10 cellular contexts compared by ENCODE assay signal in the genomic region with DNA sequence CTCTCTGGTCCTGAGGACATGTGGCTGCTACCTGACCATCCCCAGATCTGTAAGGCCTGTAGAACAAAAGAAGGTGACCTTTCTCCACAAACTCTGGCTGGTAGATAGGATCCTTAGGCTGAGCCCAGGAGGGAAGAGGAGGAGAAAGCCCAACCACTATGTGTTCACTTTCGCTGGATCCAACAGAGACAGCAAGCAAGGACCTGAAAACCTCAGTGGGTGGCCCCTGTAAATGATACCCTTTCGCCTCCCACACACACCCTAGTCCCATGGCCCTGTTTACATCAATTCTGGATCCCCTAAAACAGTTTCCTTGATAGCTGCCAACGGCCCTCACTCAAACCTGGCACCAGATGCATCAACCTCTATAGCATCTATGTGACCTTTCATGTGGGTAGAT. TPM values are rescaled to one million over a fixed set of nuclear protein-coding genes. Genes with fewer than 3 reads are reported as not detected.
A peak's percentile ranks its signal among the peaks of the same experiment; 100 is the strongest.
DNase-seq lines count a peak whose midpoint lies in the region; ATAC-seq and TF ChIP-seq lines count a peak whose summit lies in the region.
"Had no signal": no experiment of that assay in that cellular context is flagged by ENCODE, and none has a peak within 500 bp of the region (broad histone marks: within the 10 kb centered on the region; RNA-seq: fewer than 3 reads in every experiment).

No MANE protein-coding gene starts in this region.

- H3K79me1 ChIP-seq in neuronal stem cell (ENCODE audit: low read depth, low read length), result peaks cover 4% of the 10 kb centered on the region

- H2AFZ ChIP-seq in neuronal stem cell (ENCODE audit: low read length), result no peak overlapping the region

- no peaks in the 10 kb centered on the region for H3K27me3 Mint-ChIP-seq in Caco-2 (ENCODE audit: insufficient read depth, unreplicated experiment)
- no peaks in the 10 kb centered on the region for H3K27me3 Mint-ChIP-seq in activated naive CD8-positive, alpha-beta T cell treated with anti-CD3 and anti-CD28 coated beads for 36 hours

- no peak overlapping the region for H3K23ac ChIP-seq in neuronal stem cell (ENCODE audit: low read depth, low read length, poor library complexity)

- H3K4me1 ChIP-seq in Caco-2, result peaks cover 46% of the 10 kb centered on the region
- peaks cover 3 to 10% of the 10 kb centered on the region in 2 donors for H3K4me1 ChIP-seq in neuronal stem cell (ENCODE audit: control insufficient read depth in 2 of 2, insufficient read depth in 1 of 2, low read depth in 1 of 2, low read length in 2 of 2)

- DNase-seq in Caco-2 (no peak), neuronal stem cell (ENCODE audit: low spot score) (no peak), H4 (ENCODE audit: low spot score) (no peak), NCI-H1105 treated with DMSO at 0.1 percent for 48 hours (lab: John Stamatoyannopoulos, UW) (no peak)
- DNase-seq in activated naive CD8-positive, alpha-beta T cell treated with anti-CD3 and anti-CD28 coated beads for 36 hours, result no peak
- DNase-seq: SJCRH30 had no signal

- peaks cover 34% of the 10 kb centered on the region for H3K4me1 Mint-ChIP-seq in Caco-2 (ENCODE audit: low read depth, unreplicated experiment)
- peaks cover 80% of the 10 kb centered on the region for H3K4me1 Mint-ChIP-seq in activated naive CD8-positive, alpha-beta T cell treated with anti-CD3 and anti-CD28 coated beads for 36 hours

- H3K4me3 Mint-ChIP-seq in Caco-2 (ENCODE audit: unreplicated experiment), result no peak overlapping the region
- peak overlapping the region; percentile 19 for H3K4me3 Mint-ChIP-seq in activated naive CD8-positive, alpha-beta T cell treated with anti-CD3 and anti-CD28 coated beads for 36 hours

- CTCF ChIA-PET in Caco-2 (lab: Charles Lee), result interaction anchor here (0.5 to 0.8 kb wide), 2 partner anchors 15 to 40 kb away, joined by 3 to 5 read pairs; no protein-coding TSS in a partner anchor

- H3K27me3 ChIP-seq in Caco-2 (replicated peaks; ENCODE audit: control insufficient read depth, insufficient read depth, low read length), result no peaks in the 10 kb centered on the region
- H3K27me3 ChIP-seq in neuronal stem cell (ENCODE audit: control insufficient read depth in 3 of 3, insufficient read depth in 3 of 3, low read depth in 1 of 3, low read length in 3 of 3), result no peaks in the 10 kb centered on the region
- H3K27me3 ChIP-seq: esophagus muscularis mucosa, SJCRH30 had no signal

- H2BK15ac ChIP-seq in neuronal stem cell (ENCODE audit: low read length), result no peak overlapping the region

- H3K27ac ChIP-seq in neuronal stem cell (replicated peaks; ENCODE audit: low read length), result no peak overlapping the region
- H3K27ac ChIP-seq: esophagus muscularis mucosa, SJCRH30 had no signal

- TF ChIP-seq CTCF in Caco-2 (IDR thresholded peaks at IDR 0.05; ENCODE audit: insufficient read depth in 1 of 2, low read depth in 1 of 2, low read length in 1 of 2, severe bottlenecking in 1 of 2, unreplicated experiment in 1 of 2), result no peak

- no peak overlapping the region for H3K14ac ChIP-seq in neuronal stem cell (ENCODE audit: low read length)

- H3K9ac ChIP-seq in neuronal stem cell (ENCODE audit: low read depth, low read length, poor library complexity), result no peak overlapping the region

- POLR2A ChIA-PET in Caco-2 (lab: Charles Lee), result no interaction called here

- no TSS peak for BruUV-seq in Caco-2 (replicated peaks; lab: Mats Ljungman, UMichigan)

- ATAC-seq in HG02759 (IDR thresholded peaks at IDR 0.05; ENCODE audit: unreplicated experiment), result peak; percentile 11
- ATAC-seq in GM21576 (IDR thresholded peaks at IDR 0.05; ENCODE audit: unreplicated experiment), result no peak
- ATAC-seq: HepG2 had no signal

- peak overlapping the region; percentile 62 for H2BK5ac ChIP-seq in neuronal stem cell (ENCODE audit: low read length)

- H3K18ac ChIP-seq in neuronal stem cell (ENCODE audit: low read length), result no peak overlapping the region

- H3K36me3 ChIP-seq in Caco-2 (ENCODE audit: control insufficient read depth, insufficient read depth, low read length) (no peaks in the 10 kb centered on the region), neuronal stem cell (replicated peaks in 1 of 2; ENCODE audit: control insufficient read depth in 2 of 2, insufficient read depth in 2 of 2, low read length in 2 of 2) (peaks cover 0 to 9% of the 10 kb centered on the region in 2 donors)
- H3K36me3 ChIP-seq: esophagus muscularis mucosa, SJCRH30 had no signal

- H3K4ac ChIP-seq in neuronal stem cell (ENCODE audit: low read length), result no peak overlapping the region

- no peak overlapping the region for H2BK120ac ChIP-seq in neuronal stem cell (ENCODE audit: low read depth, low read length)

- H2BK12ac ChIP-seq in neuronal stem cell (ENCODE audit: low read length), result no peak overlapping the region

- H3K4me3 ChIP-seq in Caco-2 (ENCODE audit: low read depth, low read length) (no peak overlapping the region), neuronal stem cell (ENCODE audit: low read length in 2 of 2) (no peak overlapping the region)
- H3K4me3 ChIP-seq: esophagus muscularis mucosa, SJCRH30 had no signal

- H3K4me2 ChIP-seq in neuronal stem cell (ENCODE audit: insufficient read depth, low read length, poor library complexity, severe bottlenecking), result no peak overlapping the region

- intact Hi-C loops in Caco-2 (cut with micrococcal nuclease; ENCODE audit: unreplicated experiment), result no loop called here

- peak overlapping the region; percentile 55 for H3K27ac Mint-ChIP-seq in Caco-2 (ENCODE audit: unreplicated experiment)
- H3K27ac Mint-ChIP-seq in activated naive CD8-positive, alpha-beta T cell treated with anti-CD3 and anti-CD28 coated beads for 36 hours, result peak overlapping the region; percentile 92

- H2AK5ac ChIP-seq in neuronal stem cell (ENCODE audit: low read depth, low read length), result no peak overlapping the region

- H3K9me3 ChIP-seq in Caco-2 (no peaks in the 10 kb centered on the region), neuronal stem cell (replicated peaks in 1 of 2; ENCODE audit: control insufficient read depth in 2 of 2, insufficient read depth in 1 of 2, low read depth in 1 of 2, low read length in 2 of 2) (no peaks in the 10 kb centered on the region)
- H3K9me3 ChIP-seq: esophagus muscularis mucosa, SJCRH30 had no signal

- no peaks in the 10 kb centered on the region for H3K9me3 Mint-ChIP-seq in Caco-2 (ENCODE audit: unreplicated experiment)
- no peaks in the 10 kb centered on the region for H3K9me3 Mint-ChIP-seq in activated naive CD8-positive, alpha-beta T cell treated with anti-CD3 and anti-CD28 coated beads for 36 hours

- no peak overlapping the region for H4K8ac ChIP-seq in neuronal stem cell (ENCODE audit: low read depth, low read length)

- no peak overlapping the region for H4K91ac ChIP-seq in neuronal stem cell (ENCODE audit: low read depth, low read length, poor library complexity)

- H3K36me3 Mint-ChIP-seq in Caco-2 (ENCODE audit: insufficient read depth, unreplicated experiment), result peaks cover 47% of the 10 kb centered on the region
- peaks cover 38% of the 10 kb centered on the region for H3K36me3 Mint-ChIP-seq in activated naive CD8-positive, alpha-beta T cell treated with anti-CD3 and anti-CD28 coated beads for 36 hours

- no CpG with 5 or more reads among the region's 3 CpGs for WGBS in neuronal stem cell (ENCODE audit: extremely low coverage in 2 of 2, insufficient read length in 2 of 2, insufficient replicate concordance in 1 of 2), 2 donors

RNA-seq across cellular contexts. Expression of a gene that starts 22.4 kb away (rescaled TPM):
- total RNA-seq in Caco-2 (2022), result 52.7 and 60.8 TPM in 2 replicates
- 10 to 100 TPM; 48.8 to 55.4 TPM for total RNA-seq in activated naive CD8-positive, alpha-beta T cell treated with anti-CD3 and anti-CD28 coated beads for 36 hours
- polyA plus RNA-seq in neuronal stem cell (2013, experiment 1 of 2), result 56.1 TPM
- polyA plus RNA-seq in neuronal stem cell (2013, experiment 2 of 2), result 55.5 TPM
- total RNA-seq in H4 (2014; rRNA removed; shearing (Covaris generic)), result 15.1 and 16.0 TPM in 2 replicates

RNA-seq across cellular contexts. Expression of a gene that starts 25.3 kb away (rescaled TPM):
- total RNA-seq in Caco-2 (2022), result 62.4 and 76.9 TPM in 2 replicates
- total RNA-seq in activated naive CD8-positive, alpha-beta T cell treated with anti-CD3 and anti-CD28 coated beads for 36 hours, result 10 to 100 TPM; 63.1 to 67.4 TPM
- polyA plus RNA-seq in neuronal stem cell (2013, experiment 1 of 2), result 5.9 TPM
- polyA plus RNA-seq in neuronal stem cell (2013, experiment 2 of 2), result 6.2 TPM
- total RNA-seq in H4 (2014; rRNA removed; shearing (Covaris generic)), result 3.3 and 4.0 TPM in 2 replicates

Comparison
In these comparisons a context has a peak if more than half of its experiments do, and no peak if none do; other contexts are left out.
1. RNA of a gene that starts 25.3 kb away (total RNA-seq): 63.1 to 67.4 TPM in activated naive CD8-positive, alpha-beta T cell treated with anti-CD3 and anti-CD28 coated beads for 36 hours and 62.4 to 76.9 TPM in Caco-2; 3.3 to 4.0 TPM in H4; every median in the first group is over 10 times any median in the second.